ENCODE assay signal across 8 cellular contexts in the genomic region with DNA sequence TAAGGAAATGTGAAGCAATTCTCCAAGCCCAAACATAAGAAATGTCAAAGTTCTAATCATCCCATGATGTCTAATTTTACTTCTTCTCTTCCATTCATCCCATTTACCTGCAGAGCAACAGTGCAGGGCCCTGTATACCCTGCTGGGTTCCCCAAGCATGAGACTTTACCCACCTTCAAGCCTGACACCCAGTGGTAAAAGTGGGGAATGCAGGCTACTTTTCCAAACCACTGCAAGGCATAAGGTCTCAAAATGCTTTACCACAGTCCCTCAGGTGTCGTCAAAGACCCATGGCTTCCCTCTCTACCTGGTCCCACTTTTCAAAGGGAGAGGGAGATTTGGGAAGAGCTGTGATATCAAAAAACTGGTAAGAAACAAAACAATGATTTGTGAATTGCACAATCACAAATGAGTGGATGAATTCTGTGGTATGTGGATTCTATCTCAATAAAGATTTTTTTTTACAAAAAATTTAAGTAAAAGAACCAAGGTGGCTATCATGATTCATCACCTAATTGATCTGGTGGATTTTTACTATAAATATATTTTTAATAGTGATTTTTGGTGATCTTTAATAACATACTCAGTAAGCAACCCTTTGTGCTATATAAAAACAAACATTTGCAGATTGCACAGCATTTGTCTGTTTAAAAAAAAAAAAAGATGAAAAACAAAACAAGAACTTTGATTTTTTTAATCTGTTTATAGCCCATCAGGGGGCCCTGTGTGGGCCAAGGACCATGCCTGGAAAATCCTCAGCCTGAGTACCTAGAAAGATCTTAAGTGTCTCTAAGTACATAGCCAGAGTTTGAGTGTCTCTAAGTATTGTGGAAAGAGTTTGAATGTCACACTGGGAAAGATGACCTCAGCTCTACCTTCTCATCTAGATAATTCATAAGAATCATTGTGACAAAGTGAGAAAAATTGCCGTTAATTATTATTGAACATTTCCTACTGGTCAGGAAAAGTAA.
DNase-seq lines count a peak whose midpoint lies in the region; ATAC-seq, FAIRE-seq and TF ChIP-seq lines count a peak whose summit lies in the region.

No MANE protein-coding gene starts in this region.

- H3K27ac ChIP-seq in CD4-positive, alpha-beta T cell (ENCODE audit: low read depth, low read length) = no peak overlapping the region
- H3K27ac ChIP-seq in right atrium auricular region = no peak overlapping the region
- no peak overlapping the region for H3K27ac ChIP-seq in small intestine (ENCODE audit: low read depth in 1 of 2, low read length in 1 of 2)

- no peak overlapping the region for H3K4me3 Mint-ChIP-seq in CD4-positive, alpha-beta T cell
- H3K4me3 Mint-ChIP-seq in activated T-helper 2 cell treated with anti-CD3 and anti-CD28 coated beads, Interferon-gamma antibody, Interleukin-2, Interleukin-4, amounts not matched to agents 10 μg/mL and 5 μg/mL and 100 μg/mL, durations not matched to agents 14 hours and 24 hours and 36 hours (ENCODE audit: low read depth) = no peak overlapping the region

- peaks cover 7% of the 10 kb centered on the region for H3K4me1 Mint-ChIP-seq in CD4-positive, alpha-beta T cell (ENCODE audit: low read depth)
- H3K4me1 Mint-ChIP-seq in activated T-helper 2 cell treated with anti-CD3 and anti-CD28 coated beads, Interferon-gamma antibody, Interleukin-2, Interleukin-4, amounts not matched to agents 10 μg/mL and 5 μg/mL and 100 μg/mL, durations not matched to agents 14 hours and 24 hours and 36 hours (ENCODE audit: low read depth) = peaks cover 8% of the 10 kb centered on the region

- H3K36me3 ChIP-seq in right atrium auricular region (no peaks in the 10 kb centered on the region), small intestine (ENCODE audit: control insufficient read depth in 2 of 2, insufficient read depth in 2 of 2, low read length in 2 of 2) (no peaks in the 10 kb centered on the region)

- no peak for ATAC-seq in CD4-positive, alpha-beta T cell (ENCODE audit: poor library complexity)
- ATAC-seq in GM21381 (IDR thresholded peaks at IDR 0.05; ENCODE audit: unreplicated experiment) = no peak

- intact Hi-C loops in CD4-positive, alpha-beta T cell (cut with DNase I, micrococcal nuclease) = no loop called here
- intact Hi-C loops in activated T-helper 2 cell treated with anti-CD3 and anti-CD28 coated beads, Interferon-gamma antibody, Interleukin-2, Interleukin-4, amounts not matched to agents 10 μg/mL and 5 μg/mL and 100 μg/mL, durations not matched to agents 14 hours and 24 hours and 36 hours (cut with micrococcal nuclease) = no loop called here

- CTCF ChIA-PET in CD4-positive, alpha-beta T cell (lab: Charles Lee) = interaction anchor here (1.0 kb wide), 1 partner anchor 10 kb away, joined by 3 read pairs; no protein-coding TSS in a partner anchor

- no peak overlapping the region for H3K27ac Mint-ChIP-seq in CD4-positive, alpha-beta T cell
- H3K27ac Mint-ChIP-seq in activated T-helper 2 cell treated with anti-CD3 and anti-CD28 coated beads, Interferon-gamma antibody, Interleukin-2, Interleukin-4, amounts not matched to agents 10 μg/mL and 5 μg/mL and 100 μg/mL, durations not matched to agents 14 hours and 24 hours and 36 hours = no peak overlapping the region

- H3K4me1 ChIP-seq in right atrium auricular region (no peaks in the 10 kb centered on the region), small intestine (ENCODE audit: control insufficient read depth in 2 of 2, insufficient read depth in 1 of 2, low read depth in 1 of 2, low read length in 1 of 2) (no peaks in the 10 kb centered on the region)

- WGBS in small intestine, 3 donors = 40 to 52% (median 46%) methylated on average over 2 of the region's 2 CpGs

- no peaks in the 10 kb centered on the region for H3K9me3 ChIP-seq in CD4-positive, alpha-beta T cell (ENCODE audit: control insufficient read depth, low read length)
- H3K9me3 ChIP-seq in right atrium auricular region (peaks cover 0 to 7% of the 10 kb centered on the region in 2 donors), small intestine (ENCODE audit: control insufficient read depth, low read depth) (no peaks in the 10 kb centered on the region)

- H3K27me3 ChIP-seq in CD4-positive, alpha-beta T cell (ENCODE audit: control insufficient read depth, insufficient read depth, low read length) = no peaks in the 10 kb centered on the region
- H3K27me3 ChIP-seq in right atrium auricular region (no peaks in the 10 kb centered on the region), small intestine (ENCODE audit: control insufficient read depth in 2 of 2, insufficient read depth in 2 of 2, low read length in 2 of 2) (no peaks in the 10 kb centered on the region)

- peak in 5 of 10 experiments; percentile 4 to 24 (median 12) for DNase-seq in CD4-positive, alpha-beta T cell
- DNase-seq in GM20000 (ENCODE audit: low spot score) = peak; percentile 64
- peak; percentile 24 for DNase-seq in NCI-H69 (lab: John Stamatoyannopoulos, UW)
- peak; percentile 14 for DNase-seq in activated T-helper 2 cell treated with anti-CD3 and anti-CD28 coated beads, Interferon-gamma antibody, Interleukin-2, Interleukin-4, amounts not matched to agents 10 μg/mL and 5 μg/mL and 100 μg/mL, durations not matched to agents 14 hours and 24 hours and 36 hours (ENCODE audit: low spot score)
- DNase-seq in right atrium auricular region (ENCODE audit: low spot score) = no peak
- peak; percentile 46 for DNase-seq in small intestine
- DNase-seq in NCI-H446 treated with DMSO at 0.1 percent for 48 hours (lab: John Stamatoyannopoulos, UW) = no peak

- POLR2A ChIA-PET in CD4-positive, alpha-beta T cell (lab: Charles Lee) = no interaction called here

- peaks cover 14% of the 10 kb centered on the region for H3K27me3 Mint-ChIP-seq in CD4-positive, alpha-beta T cell
- H3K27me3 Mint-ChIP-seq in activated T-helper 2 cell treated with anti-CD3 and anti-CD28 coated beads, Interferon-gamma antibody, Interleukin-2, Interleukin-4, amounts not matched to agents 10 μg/mL and 5 μg/mL and 100 μg/mL, durations not matched to agents 14 hours and 24 hours and 36 hours (ENCODE audit: low read depth) = peaks cover 5% of the 10 kb centered on the region

- FAIRE-seq in small intestine (lab: Jason Lieb, UNC) = no peak

- no peaks in the 10 kb centered on the region for H3K36me3 Mint-ChIP-seq in CD4-positive, alpha-beta T cell (ENCODE audit: low read depth)
- no peaks in the 10 kb centered on the region for H3K36me3 Mint-ChIP-seq in activated T-helper 2 cell treated with anti-CD3 and anti-CD28 coated beads, Interferon-gamma antibody, Interleukin-2, Interleukin-4, amounts not matched to agents 10 μg/mL and 5 μg/mL and 100 μg/mL, durations not matched to agents 14 hours and 24 hours and 36 hours (ENCODE audit: low read depth)

- no peaks in the 10 kb centered on the region for H3K9me3 Mint-ChIP-seq in CD4-positive, alpha-beta T cell
- no peaks in the 10 kb centered on the region for H3K9me3 Mint-ChIP-seq in activated T-helper 2 cell treated with anti-CD3 and anti-CD28 coated beads, Interferon-gamma antibody, Interleukin-2, Interleukin-4, amounts not matched to agents 10 μg/mL and 5 μg/mL and 100 μg/mL, durations not matched to agents 14 hours and 24 hours and 36 hours

- peak; percentile 76 for TF ChIP-seq CTCF in CD4-positive, alpha-beta T cell (IDR thresholded peaks at IDR 0.05)
- TF ChIP-seq CTCF in GM20000 (IDR thresholded peaks at IDR 0.05; ENCODE audit: extremely low read depth, missing control alignments) (peak; percentile 56), right atrium auricular region (IDR thresholded peaks at IDR 0.05) (peak; percentile 55 to 81)

- H3K4me3 ChIP-seq in right atrium auricular region (no peak overlapping the region), small intestine (ENCODE audit: low read depth in 1 of 2, low read length in 2 of 2) (no peak overlapping the region)

Comparison
In these comparisons a context has a peak if more than half of its experiments do, and no peak if none do; other contexts are left out.
1. DNase-seq: peak in GM20000 (single experiment), NCI-H69 (single experiment), activated T-helper 2 cell treated with anti-CD3 and anti-CD28 coated beads, Interferon-gamma antibody, Interleukin-2, Interleukin-4, amounts not matched to agents 10 μg/mL and 5 μg/mL and 100 μg/mL, durations not matched to agents 14 hours and 24 hours and 36 hours (single experiment) and small intestine (single experiment); none in right atrium auricular region (single experiment) and NCI-H446 treated with DMSO at 0.1 percent for 48 hours (single experiment).
2. Peak in every context shown above with its lines, with median percentiles within 50 percentile points of each other: CTCF ChIP-seq.